In genomic region chr4:40492747-40493146, GRCh38 we compare ENCODE assay signal across 21 cellular contexts.
DNase-seq lines count a peak whose midpoint lies in the region; ATAC-seq, FAIRE-seq and TF ChIP-seq lines count a peak whose summit lies in the region.
"Had no signal": no experiment of that assay in that cellular context is flagged by ENCODE, and none has a peak within 500 bp of the region (broad histone marks: within the 10 kb centered on the region; RNA-seq: fewer than 3 reads in every experiment).

No MANE protein-coding gene starts in this region.

- TF ChIP-seq EP300 in K562 (IDR thresholded peaks at IDR 0.05; ENCODE audit: low read length), result no peak
- TF ChIP-seq EP300 in HepG2 (IDR thresholded peaks at IDR 0.05; ENCODE audit: low read depth in 2 of 2, low read length in 2 of 2), result no peak
- no peak for TF ChIP-seq EP300 in HepG2 (CRISPR knock-in tag; IDR thresholded peaks at IDR 0.05; ENCODE audit: borderline replicate concordance)

- H3K27ac Mint-ChIP-seq in CD14-positive monocyte, result peak overlapping the region; percentile 79 to 93 (median 91)
- peak overlapping the region; percentile 37; the same call in 1 of the 2 replicates for H3K27ac Mint-ChIP-seq in HFFc6
- peak overlapping the region; percentile 28 for H3K27ac Mint-ChIP-seq in neural crest cell (ENCODE audit: unreplicated experiment)
- H3K27ac Mint-ChIP-seq: activated CD8-positive, alpha-beta memory T cell treated with anti-CD3 and anti-CD28 coated beads, Interleukin-2, amount 10 ng/mL, durations not matched to agents 7 days and 5 days; CD8-positive, alpha-beta memory T cell; natural killer cell treated with Interleukin-12 subunit alpha and Interleukin-12 subunit beta and Interleukin-15 and Interleukin-18, amount 100 ng/mL, for 72 hours had no signal

- ATAC-seq in K562 (no peak), HepG2 (no peak)
- ATAC-seq: activated CD8-positive, alpha-beta memory T cell treated with anti-CD3 and anti-CD28 coated beads, Interleukin-2, amount 10 ng/mL, durations not matched to agents 7 days and 5 days; natural killer cell treated with Interleukin-12 subunit alpha and Interleukin-12 subunit beta and Interleukin-15 and Interleukin-18, amount 100 ng/mL, for 72 hours had no signal

- FAIRE-seq in K562 (lab: Jason Lieb, UNC), result no peak
- FAIRE-seq in HepG2 (lab: Jason Lieb, UNC), result no peak
- FAIRE-seq: GM18507, kidney had no signal

- no peaks in the 10 kb centered on the region for H3K9me3 Mint-ChIP-seq in CD14-positive monocyte
- peaks cover 4% of the 10 kb centered on the region; the same call in 1 of the 2 replicates for H3K9me3 Mint-ChIP-seq in HFFc6
- H3K9me3 Mint-ChIP-seq in neural crest cell, result no peaks in the 10 kb centered on the region
- H3K9me3 Mint-ChIP-seq: CD8-positive, alpha-beta memory T cell; natural killer cell treated with Interleukin-12 subunit alpha and Interleukin-12 subunit beta and Interleukin-15 and Interleukin-18, amount 100 ng/mL, for 72 hours had no signal

- no peaks in the 10 kb centered on the region for H3K79me2 ChIP-seq in K562 (ENCODE audit: control insufficient read depth, insufficient read depth, low read length)
- H3K79me2 ChIP-seq in HepG2 (ENCODE audit: insufficient read depth, low read length), result no peaks in the 10 kb centered on the region

- 63% methylated on average over 4 of the region's 4 CpGs for WGBS in K562 (ENCODE audit: insufficient coverage, low coverage, missing lambda C conversion rate)
- WGBS in HepG2 (ENCODE audit: low lambda C conversion rate), result 78% methylated on average over 4 of the region's 4 CpGs

- DNase-seq in CD14-positive monocyte (ENCODE audit: low spot score), result no peak
- no peak for DNase-seq in HFFc6
- DNase-seq in K562 (ENCODE audit: extremely low read depth in 1 of 4, low spot score in 3 of 4), result no peak
- DNase-seq in neural crest cell (ENCODE audit: low read depth, low spot score), result no peak
- no peak for DNase-seq in stimulated activated CD8-positive, alpha-beta memory T cell treated with anti-CD3 and anti-CD28 coated beads, Interleukin-4, amount 100 ng/mL, for 48 hours
- no peak for DNase-seq in NCI-H82 (lab: John Stamatoyannopoulos, UW)
- no peak for DNase-seq in HK-2 (ENCODE audit: unreplicated experiment)
- no peak for DNase-seq in HepG2 (ENCODE audit: low spot score)
- DNase-seq: activated CD8-positive, alpha-beta memory T cell treated with anti-CD3 and anti-CD28 coated beads, Interleukin-2, amount 10 ng/mL, durations not matched to agents 7 days and 5 days; activated effector memory CD4-positive, alpha-beta T cell treated with Interleukin-2 at 50 U/mL for 16 hours; CD8-positive, alpha-beta memory T cell; dermis blood vessel endothelial cell; hippocampal formation; kidney; NCI-H1092; NCI-H2107; NK-92 treated with Interleukin-12 subunit alpha and Interleukin-12 subunit beta, amount 100 ng/mL, for 24 hours; T1000; testis had no signal

- peaks cover 60% of the 10 kb centered on the region for H3K4me1 Mint-ChIP-seq in CD14-positive monocyte
- H3K4me1 Mint-ChIP-seq in HFFc6 (ENCODE audit: low read depth), result peaks cover 22% of the 10 kb centered on the region
- H3K4me1 Mint-ChIP-seq in neural crest cell, result peaks cover 7% of the 10 kb centered on the region
- H3K4me1 Mint-ChIP-seq: activated CD8-positive, alpha-beta memory T cell treated with anti-CD3 and anti-CD28 coated beads, Interleukin-2, amount 10 ng/mL, durations not matched to agents 7 days and 5 days; CD8-positive, alpha-beta memory T cell had no signal

- H3K27ac ChIP-seq in K562 (ENCODE audit: extremely low read depth, low read depth, low read length) (no peak overlapping the region), HepG2 (ENCODE audit: extremely low read length, insufficient read depth, low read length) (no peak overlapping the region)
- H3K27ac ChIP-seq: testis had no signal

- H3K4me3 ChIP-seq in K562 (no peak overlapping the region), HepG2 (replicated peaks in 1 of 3; ENCODE audit: insufficient read depth in 1 of 3, low read depth in 2 of 3, low read length in 3 of 3) (no peak overlapping the region)
- H3K4me3 ChIP-seq: testis had no signal

- no peaks in the 10 kb centered on the region for H3K27me3 ChIP-seq in K562 (ENCODE audit: control insufficient read depth in 2 of 2, insufficient read depth in 2 of 2, low read length in 2 of 2)
- H3K27me3 ChIP-seq in HepG2 (ENCODE audit: control insufficient read depth in 1 of 2, insufficient read depth in 2 of 2, low read length in 2 of 2), result no peaks in the 10 kb centered on the region
- H3K27me3 ChIP-seq: testis had no signal

- no peak for TF ChIP-seq POLR2A in K562 (conservative IDR thresholded peaks at IDR 0.05)
- TF ChIP-seq POLR2A in HepG2 (IDR thresholded peaks at IDR 0.05; ENCODE audit: insufficient read depth in 1 of 2, low read depth in 2 of 2, low read length in 2 of 2), result no peak

- no peak for TF ChIP-seq CTCF in CD14-positive monocyte (IDR thresholded peaks at IDR 0.05)
- TF ChIP-seq CTCF in HFFc6 (IDR thresholded peaks at IDR 0.05), result no peak
- TF ChIP-seq CTCF in K562 (IDR thresholded peaks at IDR 0.05 in 2 of 3, conservative IDR thresholded peaks at IDR 0.05 in 1 of 3; ENCODE audit: insufficient read depth in 2 of 3, low read depth in 1 of 3, low read length in 3 of 3), result no peak
- no peak for TF ChIP-seq CTCF in neural crest cell (conservative IDR thresholded peaks at IDR 0.05)
- TF ChIP-seq CTCF in HepG2 (CRISPR knock-in tag; IDR thresholded peaks at IDR 0.05), result no peak

- H3K4me2 ChIP-seq in K562 (ENCODE audit: insufficient read depth, low read length) (no peak overlapping the region), HepG2 (ENCODE audit: low read depth, low read length) (no peak overlapping the region)

- CTCF ChIA-PET in K562 (lab: Yijun Ruan, JAX; ENCODE audit: low intra/inter-chr PET ratio) (no interaction called here), HepG2 (lab: Yijun Ruan, JAX; ENCODE audit: low intra/inter-chr PET ratio, low total read pairs) (no interaction called here)

- H3K36me3 ChIP-seq in K562 (ENCODE audit: control insufficient read depth, insufficient read depth, low read length) (no peaks in the 10 kb centered on the region), HepG2 (replicated peaks in 1 of 2; ENCODE audit: control insufficient read depth in 1 of 2, insufficient read depth in 2 of 2, low read length in 2 of 2) (no peaks in the 10 kb centered on the region)

- TF ChIP-seq RAD21 in K562 (CRISPR knock-in tag; conservative IDR thresholded peaks at IDR 0.05 in 1 of 2, IDR thresholded peaks at IDR 0.05 in 1 of 2) (no peak), HepG2 (CRISPR knock-in tag; IDR thresholded peaks at IDR 0.05) (no peak)

- no peaks in the 10 kb centered on the region for H3K27me3 Mint-ChIP-seq in CD14-positive monocyte (ENCODE audit: low read depth in 3 of 3)
- no peaks in the 10 kb centered on the region; the same call in none of the 2 replicates for H3K27me3 Mint-ChIP-seq in HFFc6 (ENCODE audit: insufficient read depth)
- H3K27me3 Mint-ChIP-seq in neural crest cell (ENCODE audit: low read depth), result no peaks in the 10 kb centered on the region

- H4K20me1 ChIP-seq in K562 (replicated peaks; ENCODE audit: control insufficient read depth, insufficient read depth, low read length) (no peaks in the 10 kb centered on the region), HepG2 (ENCODE audit: insufficient read depth, low read length) (no peaks in the 10 kb centered on the region)

- H3K4me3 Mint-ChIP-seq in CD14-positive monocyte (no peak overlapping the region), HFFc6 (no peak overlapping the region), neural crest cell (no peak overlapping the region)
- H3K4me3 Mint-ChIP-seq: activated CD8-positive, alpha-beta memory T cell treated with anti-CD3 and anti-CD28 coated beads, Interleukin-2, amount 10 ng/mL, durations not matched to agents 7 days and 5 days; CD8-positive, alpha-beta memory T cell; natural killer cell treated with Interleukin-12 subunit alpha and Interleukin-12 subunit beta and Interleukin-15 and Interleukin-18, amount 100 ng/mL, for 72 hours had no signal

- H3K4me1 ChIP-seq in K562 (replicated peaks in 1 of 2; ENCODE audit: control insufficient read depth in 2 of 2, insufficient read depth in 2 of 2, low read length in 2 of 2), result peaks cover 0 to 6% of the 10 kb centered on the region in 2 experiments; a peak in 1 of 5 replicates
- peaks cover 9% of the 10 kb centered on the region; the same call in 1 of the 2 replicates for H3K4me1 ChIP-seq in HepG2 (ENCODE audit: insufficient read depth, low read length)
- H3K4me1 ChIP-seq: testis had no signal

- in situ Hi-C loops in K562 (cut with MboI) (no loop called here), HepG2 (cut with HindIII; ENCODE audit: extremely low pct_ligation_motif_present, low pct_unique_long_range_greater_than_20kb) (no loop called here)

- no TSS peak for BruUV-seq in K562 (replicated peaks; lab: Mats Ljungman, UMichigan)
- BruUV-seq in HepG2 (replicated peaks; lab: Mats Ljungman, UMichigan), result no TSS peak

- H3K9me1 ChIP-seq in K562 (ENCODE audit: control insufficient read depth, insufficient read depth, low read length), result no peaks in the 10 kb centered on the region

- peaks cover 34% of the 10 kb centered on the region in 2 donors for H3K36me3 Mint-ChIP-seq in CD14-positive monocyte
- no peaks in the 10 kb centered on the region for H3K36me3 Mint-ChIP-seq in HFFc6 (ENCODE audit: low read depth)
- no peaks in the 10 kb centered on the region for H3K36me3 Mint-ChIP-seq in neural crest cell (ENCODE audit: low read depth)
- H3K36me3 Mint-ChIP-seq: activated CD8-positive, alpha-beta memory T cell treated with anti-CD3 and anti-CD28 coated beads, Interleukin-2, amount 10 ng/mL, durations not matched to agents 7 days and 5 days; CD8-positive, alpha-beta memory T cell; natural killer cell treated with Interleukin-12 subunit alpha and Interleukin-12 subunit beta and Interleukin-15 and Interleukin-18, amount 100 ng/mL, for 72 hours had no signal

- POLR2A ChIA-PET in K562 (lab: Yijun Ruan, JAX) (interaction anchor here (1.3 to 1.8 kb wide), 3 partner anchors 9 to 23 kb away, joined by 4 to 9 read pairs (median 5); no protein-coding TSS in a partner anchor), HepG2 (lab: Yijun Ruan, JAX) (no interaction called here)

- H3K9me3 ChIP-seq in K562 (replicated peaks; ENCODE audit: control insufficient read depth, insufficient read depth, low read depth, low read length) (no peaks in the 10 kb centered on the region), HepG2 (ENCODE audit: low read length) (no peaks in the 10 kb centered on the region)
- H3K9me3 ChIP-seq: testis had no signal

- H3K9ac ChIP-seq in K562 (ENCODE audit: insufficient read depth in 1 of 2, low read depth in 2 of 2, low read length in 2 of 2) (no peak overlapping the region), HepG2 (ENCODE audit: insufficient read depth, low read depth, low read length) (no peak overlapping the region)

- H2AFZ ChIP-seq in K562 (ENCODE audit: low read depth, low read length) (no peak overlapping the region), HepG2 (ENCODE audit: low read length) (no peak overlapping the region)

- intact Hi-C loops in CD14-positive monocyte (cut with micrococcal nuclease), result loop anchor here (5.0 to 10.0 kb wide), 3 partner anchors 52 to 230 kb away; partner anchors contain the start of gene RBM47 (in 1 of the 2)
- intact Hi-C loops in K562 (cut with micrococcal nuclease), result no loop called here
- intact Hi-C loops in HepG2 (cut with micrococcal nuclease; ENCODE audit: unreplicated experiment), result no loop called here

TF ChIP-seq in K562, 482 proteins besides CTCF, POLR2A, EP300 and RAD21 (continues in another document):
- TF ChIP-seq FOXJ2 (tag; IDR thresholded peaks at IDR 0.05), result peak; percentile 93

TF ChIP-seq in HepG2, 621 proteins besides CTCF, POLR2A, EP300 and RAD21 (continues in another document):
- no peak for TF ChIP-seq ZNF17 (CRISPR knock-in tag; IDR thresholded peaks at IDR 0.05)

Comparison
In these comparisons a context has a peak if more than half of its experiments do, and no peak if none do; other contexts are left out.
1. H3K27ac Mint-ChIP-seq: peak in every context shown above with its lines; median percentile 91 in CD14-positive monocyte; 37 in HFFc6; 28 in neural crest cell.
2. intact Hi-C loops: an anchor here in CD14-positive monocyte (5.0 to 10.0 kb wide); none called in K562 and HepG2.